ENCODE assay signal across 11 cellular contexts in genomic region chr6:144066745-144067484, GRCh38.
DNase-seq lines count a peak whose midpoint lies in the region; ATAC-seq, FAIRE-seq and TF ChIP-seq lines count a peak whose summit lies in the region.
"Had no signal": no experiment of that assay in that cellular context is flagged by ENCODE, and none has a peak within 500 bp of the region (broad histone marks: within the 10 kb centered on the region; RNA-seq: fewer than 3 reads in every experiment).

No MANE protein-coding gene starts in this region.

- no peak for TF ChIP-seq POLR2A in H54 (IDR thresholded peaks at IDR 0.05; ENCODE audit: low read depth, low read length)

- in situ Hi-C loops in brain microvascular endothelial cell (cut with HindIII; ENCODE audit: low pct_ligation_motif_present, low sequenced_read_pairs): no loop called here

- peaks cover 2% of the 10 kb centered on the region for H3K27me3 Mint-ChIP-seq in T-helper 1 cell treated with Interleukin-12 subunit alpha and Interleukin-12 subunit beta and Interleukin-4 antibody, amounts not matched to agents 30 μg/mL and 1 μg/mL, for 36 hours (ENCODE audit: low read depth)

- DNase-seq in COLO668 (lab: John Stamatoyannopoulos, UW; ENCODE audit: unreplicated experiment) (no peak), NCI-H1092 (lab: John Stamatoyannopoulos, UW) (no peak), H54 (ENCODE audit: insufficient read length, low spot score) (no peak), brain microvascular endothelial cell (no peak)
- DNase-seq: left ventricle myocardium inferior, NCI-H1105 treated with DMSO at 0.1 percent for 48 hours had no signal

- H3K27ac Mint-ChIP-seq in T-helper 1 cell treated with Interleukin-12 subunit alpha and Interleukin-12 subunit beta and Interleukin-4 antibody, amounts not matched to agents 30 μg/mL and 1 μg/mL, for 36 hours: peak overlapping the region; percentile 18

- H3K27ac ChIP-seq in brain microvascular endothelial cell: no peak overlapping the region
- H3K27ac ChIP-seq: left ventricle myocardium inferior had no signal

- no peak for FAIRE-seq in H54 (lab: Jason Lieb, UNC)
- FAIRE-seq: G401.6 had no signal

- peak; percentile 44 for ATAC-seq in GM18499 (IDR thresholded peaks at IDR 0.05; ENCODE audit: insufficient read depth, unreplicated experiment)
- ATAC-seq in GM19372 (IDR thresholded peaks at IDR 0.05; ENCODE audit: low read depth, unreplicated experiment): peak; percentile 20
- peak; percentile 39 for ATAC-seq in HG03064 (IDR thresholded peaks at IDR 0.05; ENCODE audit: low read depth, unreplicated experiment)

- no peaks in the 10 kb centered on the region for H3K36me3 ChIP-seq in brain microvascular endothelial cell (replicated peaks)
- H3K36me3 ChIP-seq: left ventricle myocardium inferior had no signal

- TF ChIP-seq CTCF in brain microvascular endothelial cell (IDR thresholded peaks at IDR 0.05; ENCODE audit: low read depth, low read length, missing control alignments): no peak

- no peaks in the 10 kb centered on the region for H3K9me3 Mint-ChIP-seq in T-helper 1 cell treated with Interleukin-12 subunit alpha and Interleukin-12 subunit beta and Interleukin-4 antibody, amounts not matched to agents 30 μg/mL and 1 μg/mL, for 36 hours

- peaks cover 2% of the 10 kb centered on the region for H3K36me3 Mint-ChIP-seq in T-helper 1 cell treated with Interleukin-12 subunit alpha and Interleukin-12 subunit beta and Interleukin-4 antibody, amounts not matched to agents 30 μg/mL and 1 μg/mL, for 36 hours (ENCODE audit: low read depth)

- no peak overlapping the region for H3K4me3 ChIP-seq in brain microvascular endothelial cell (ENCODE audit: low read depth, low read length)
- H3K4me3 ChIP-seq: left ventricle myocardium inferior had no signal

- peaks cover 31% of the 10 kb centered on the region for H3K27me3 ChIP-seq in brain microvascular endothelial cell (replicated peaks)

- peak overlapping the region; percentile 16 for H3K4me3 Mint-ChIP-seq in T-helper 1 cell treated with Interleukin-12 subunit alpha and Interleukin-12 subunit beta and Interleukin-4 antibody, amounts not matched to agents 30 μg/mL and 1 μg/mL, for 36 hours

- H3K4me1 Mint-ChIP-seq in T-helper 1 cell treated with Interleukin-12 subunit alpha and Interleukin-12 subunit beta and Interleukin-4 antibody, amounts not matched to agents 30 μg/mL and 1 μg/mL, for 36 hours (ENCODE audit: low read depth): peaks cover 40% of the 10 kb centered on the region
